ENCODE assay signal across 2 cellular contexts in genomic region chr3:49616061-49616460, GRCh38.
TF ChIP-seq lines count a peak whose summit lies in the region.

No MANE protein-coding gene starts in this region.

TF ChIP-seq in GM23338, 12 proteins besides CTCF, POLR2A, EP300 and RAD21 (continued from another document):
- TF ChIP-seq POLR2AphosphoS5 (IDR thresholded peaks at IDR 0.05; ENCODE audit: low read depth) = no peak
- no peak for TF ChIP-seq ZNF331 (CRISPR knock-in tag; IDR thresholded peaks at IDR 0.05; ENCODE audit: low read depth)
- TF ChIP-seq ZNF114 (CRISPR knock-in tag; IDR thresholded peaks at IDR 0.05) = no peak
- no peak for TF ChIP-seq REST (IDR thresholded peaks at IDR 0.05; ENCODE audit: unreplicated experiment)
- TF ChIP-seq ZNF462 (CRISPR knock-in tag; IDR thresholded peaks at IDR 0.05) = no peak
- no peak for TF ChIP-seq JUNB (IDR thresholded peaks at IDR 0.05; ENCODE audit: unreplicated experiment)
- TF ChIP-seq STAT1 (IDR thresholded peaks at IDR 0.05; ENCODE audit: unreplicated experiment) = no peak
- TF ChIP-seq NANOG (IDR thresholded peaks at IDR 0.05; ENCODE audit: borderline replicate concordance) = no peak
- no peak for TF ChIP-seq EZH2 (IDR thresholded peaks at IDR 0.05; ENCODE audit: low read depth, unreplicated experiment)
- no peak for TF ChIP-seq EZH2phosphoT487 (IDR thresholded peaks at IDR 0.05; ENCODE audit: unreplicated experiment)

TF ChIP-seq in SK-N-SH, 30 proteins besides CTCF, POLR2A, EP300 and RAD21 (continued from another document):
- TF ChIP-seq USF1 (IDR thresholded peaks at IDR 0.05; ENCODE audit: borderline replicate concordance, low read depth) (no peak), FOXJ3 (CRISPR knock-in tag; IDR thresholded peaks at IDR 0.05) (no peak), RCOR1 (IDR thresholded peaks at IDR 0.05; ENCODE audit: low read length) (no peak), TAF1 (IDR thresholded peaks at IDR 0.05; ENCODE audit: borderline replicate concordance, low read depth, low read length) (no peak), NFIC (IDR thresholded peaks at IDR 0.05; ENCODE audit: borderline replicate concordance) (no peak), REST (IDR thresholded peaks at IDR 0.05; ENCODE audit: low read depth, low read length) (no peak), JUND (IDR thresholded peaks at IDR 0.05) (no peak), SMC3 (IDR thresholded peaks at IDR 0.05; ENCODE audit: low read depth, low read length) (no peak), CHD2 (IDR thresholded peaks at IDR 0.05; ENCODE audit: low read length, partially characterized antibody) (no peak), IRF3 (IDR thresholded peaks at IDR 0.05; ENCODE audit: low read depth, low read length) (no peak), FOSL2 (IDR thresholded peaks at IDR 0.05; ENCODE audit: borderline replicate concordance, low read depth) (no peak), POLR2AphosphoS5 (IDR thresholded peaks at IDR 0.05; ENCODE audit: low read depth, low read length) (no peak)
